In the genomic region with DNA sequence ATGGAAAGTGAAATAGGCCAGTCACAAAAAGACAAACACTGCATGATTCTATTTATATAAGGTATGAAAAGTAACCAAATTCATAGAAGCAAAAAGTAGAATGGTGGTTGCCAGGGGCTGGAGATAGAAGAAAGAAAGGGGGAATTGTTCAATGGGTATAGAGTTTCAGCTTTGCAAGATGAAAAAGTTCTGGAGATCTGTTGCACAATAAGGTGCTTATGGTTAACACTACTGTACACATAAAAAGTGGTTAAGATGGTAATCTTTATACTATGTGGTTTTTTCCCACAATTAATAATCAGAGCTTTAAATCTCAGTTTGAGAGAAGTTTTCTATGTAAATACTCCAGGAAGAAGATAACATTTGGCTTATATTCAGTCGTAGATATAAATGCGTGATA, we compare ENCODE assay signal across 17 cellular contexts.
"Had no signal": no experiment of that assay in that cellular context is flagged by ENCODE, and none has a peak within 500 bp of the region (broad histone marks: within the 10 kb centered on the region; RNA-seq: fewer than 3 reads in every experiment).

No MANE protein-coding gene starts in this region.

- H3K27me3 Mint-ChIP-seq: activated naive CD8-positive, alpha-beta T cell; dendritic cell treated with granulocyte-macrophage colony-stimulating factor and Interleukin-4, amounts not matched to agents 40 ng/mL and 50 ng/mL, for 4 days; naive B cell had no signal

- H3K4me3 ChIP-seq: neural progenitor cell, sigmoid colon, thoracic aorta had no signal

- H3K27ac Mint-ChIP-seq: activated CD8-positive, alpha-beta T cell treated with anti-CD3 and anti-CD28 coated beads, Interleukin-2, amount 10 ng/mL, durations not matched to agents 7 days and 5 days; activated naive CD8-positive, alpha-beta T cell; activated T-cell treated with anti-CD3 and anti-CD28 coated beads, Interleukin-2, amount 50 U/mL, for 72 hours; dendritic cell treated with granulocyte-macrophage colony-stimulating factor and Interleukin-4, amounts not matched to agents 40 ng/mL and 50 ng/mL, for 4 days; effector memory CD8-positive, alpha-beta T cell; naive B cell; neural progenitor cell; WTC11 had no signal

- H3K9me3 ChIP-seq: thoracic aorta had no signal

- H3K4me3 Mint-ChIP-seq: activated CD8-positive, alpha-beta T cell treated with anti-CD3 and anti-CD28 coated beads, Interleukin-2, amount 10 ng/mL, durations not matched to agents 7 days and 5 days; activated naive CD8-positive, alpha-beta T cell; activated T-cell treated with anti-CD3 and anti-CD28 coated beads, Interleukin-2, amount 50 U/mL, for 72 hours; dendritic cell treated with granulocyte-macrophage colony-stimulating factor and Interleukin-4, amounts not matched to agents 40 ng/mL and 50 ng/mL, for 4 days; effector memory CD8-positive, alpha-beta T cell; naive B cell; neural progenitor cell; WTC11 had no signal

- H3K4me1 ChIP-seq: neural progenitor cell, sigmoid colon had no signal

- H3K36me3 Mint-ChIP-seq: neural progenitor cell had no signal

- H3K27me3 ChIP-seq: brain microvascular endothelial cell, neural progenitor cell, sigmoid colon had no signal

- H3K36me3 ChIP-seq: brain microvascular endothelial cell, neural progenitor cell, sigmoid colon, thoracic aorta had no signal

- H3K4me1 Mint-ChIP-seq: naive B cell, neural progenitor cell, WTC11 had no signal

- DNase-seq: activated CD4-positive, alpha-beta T cell treated with anti-CD3 and anti-CD28 coated beads for 4 hours; activated CD8-positive, alpha-beta memory T cell treated with anti-CD3 and anti-CD28 coated beads, Interleukin-2, amount 50 U/mL, for 4 hours; activated CD8-positive, alpha-beta T cell treated with anti-CD3 and anti-CD28 coated beads, Interleukin-2, amount 10 ng/mL, durations not matched to agents 7 days and 5 days; activated gamma-delta T cell; activated T-cell treated with anti-CD3 and anti-CD28 coated beads, Interleukin-2, amount 50 U/mL, for 72 hours; anterior cingulate cortex; brain microvascular endothelial cell; effector memory CD8-positive, alpha-beta T cell; islet precursor cell; naive B cell; sigmoid colon; stimulated activated CD4-positive, alpha-beta T cell treated with anti-CD3 and anti-CD28 coated beads, Interleukin-1b, Interleukin-23, amount 100 ng/mL, for 48 hours had no signal

- H3K27ac ChIP-seq: brain microvascular endothelial cell, neural progenitor cell, sigmoid colon, thoracic aorta had no signal

- ATAC-seq: activated CD8-positive, alpha-beta T cell treated with anti-CD3 and anti-CD28 coated beads, Interleukin-2, amount 10 ng/mL, durations not matched to agents 7 days and 5 days; activated T-cell treated with anti-CD3 and anti-CD28 coated beads, Interleukin-2, amount 50 U/mL, for 72 hours; effector memory CD8-positive, alpha-beta T cell; WTC11 had no signal
